14 cellular contexts compared by ENCODE assay signal in the genomic region with DNA sequence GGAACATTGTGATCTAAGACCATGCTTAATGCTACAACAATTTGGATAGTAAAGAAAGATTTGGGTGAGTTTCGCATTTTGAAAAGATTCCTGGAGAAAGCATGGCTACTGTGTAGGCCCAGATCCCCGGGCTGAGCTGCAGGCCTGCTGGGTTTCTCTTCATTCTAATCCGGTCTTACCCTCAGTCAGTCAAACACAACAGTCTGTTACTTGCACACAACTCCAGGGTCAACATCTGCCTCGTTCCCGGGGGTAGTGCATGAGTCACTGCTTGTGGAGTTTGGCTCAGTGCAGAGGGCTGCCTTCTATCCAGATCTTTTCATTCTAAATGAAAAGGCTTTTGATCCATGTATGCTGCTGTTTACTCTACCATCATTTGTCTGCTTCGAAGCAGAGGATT.
DNase-seq lines count a peak whose midpoint lies in the region; ATAC-seq and TF ChIP-seq lines count a peak whose summit lies in the region.
"Had no signal": no experiment of that assay in that cellular context is flagged by ENCODE, and none has a peak within 500 bp of the region (broad histone marks: within the 10 kb centered on the region; RNA-seq: fewer than 3 reads in every experiment).

No MANE protein-coding gene starts in this region.

- no peaks in the 10 kb centered on the region for H3K36me3 Mint-ChIP-seq in progenitor cell of endocrine pancreas (ENCODE audit: insufficient read depth)
- H3K36me3 Mint-ChIP-seq: activated naive CD4-positive, alpha-beta T cell treated with anti-CD3 and anti-CD28 coated beads, Interleukin-2, amount 50 U/mL, for 72 hours; CD14-positive monocyte had no signal

- in situ Hi-C loops in SK-MEL-5 (cut with HindIII; ENCODE audit: low pct_unique_long_range_greater_than_20kb, low sequenced_read_pairs) = no loop called here

- DNase-seq in H4 (ENCODE audit: low spot score) (peak; percentile 9), SK-MEL-5 (ENCODE audit: low read depth, low spot score) (peak; percentile 7), left cardiac atrium (peak; percentile 26), progenitor cell of endocrine pancreas (ENCODE audit: low spot score, unreplicated experiment) (no peak), esophagus muscularis mucosa (ENCODE audit: extremely low spot score) (no peak), upper lobe of right lung (no peak), cortex of kidney (lab: John Stamatoyannopoulos, UW) (no peak)
- DNase-seq: activated CD8-positive, alpha-beta memory T cell treated with anti-CD3 and anti-CD28 coated beads for 24 hours; effector CD8-positive, alpha-beta T cell; NCI-H2107; T1000 had no signal

- 35% methylated on average over 6 of the region's 6 CpGs for WGBS in esophagus muscularis mucosa

- H3K9me3 Mint-ChIP-seq in progenitor cell of endocrine pancreas (ENCODE audit: low read depth) = no peaks in the 10 kb centered on the region
- H3K9me3 Mint-ChIP-seq: activated naive CD4-positive, alpha-beta T cell treated with anti-CD3 and anti-CD28 coated beads, Interleukin-2, amount 50 U/mL, for 72 hours had no signal

- no peaks in the 10 kb centered on the region for H3K27me3 ChIP-seq in esophagus muscularis mucosa
- no peaks in the 10 kb centered on the region for H3K27me3 ChIP-seq in upper lobe of right lung

- no peak for TF ChIP-seq EP300 in esophagus muscularis mucosa (IDR thresholded peaks at IDR 0.05)

- H3K27ac ChIP-seq in esophagus muscularis mucosa (replicated peaks in 1 of 4) = no peak overlapping the region
- no peak overlapping the region for H3K27ac ChIP-seq in upper lobe of right lung

- peak overlapping the region; percentile 67 for H3K27ac Mint-ChIP-seq in progenitor cell of endocrine pancreas
- H3K27ac Mint-ChIP-seq: activated naive CD4-positive, alpha-beta T cell treated with anti-CD3 and anti-CD28 coated beads, Interleukin-2, amount 50 U/mL, for 72 hours; CD14-positive monocyte had no signal

- H3K36me3 ChIP-seq in esophagus muscularis mucosa (no peaks in the 10 kb centered on the region), upper lobe of right lung (no peaks in the 10 kb centered on the region)

- H3K9me3 ChIP-seq in esophagus muscularis mucosa (no peaks in the 10 kb centered on the region), upper lobe of right lung (no peaks in the 10 kb centered on the region)

- H3K4me3 Mint-ChIP-seq in progenitor cell of endocrine pancreas (ENCODE audit: low read depth) = no peak overlapping the region
- H3K4me3 Mint-ChIP-seq: CD14-positive monocyte had no signal

- H3K27me3 Mint-ChIP-seq in progenitor cell of endocrine pancreas = peaks cover 3% of the 10 kb centered on the region

- H3K4me1 ChIP-seq in esophagus muscularis mucosa (no peaks in the 10 kb centered on the region), upper lobe of right lung (no peaks in the 10 kb centered on the region)

- no peak overlapping the region for H3K4me3 ChIP-seq in esophagus muscularis mucosa
- H3K4me3 ChIP-seq in upper lobe of right lung = no peak overlapping the region

- TF ChIP-seq CTCF in progenitor cell of endocrine pancreas (IDR thresholded peaks at IDR 0.05; ENCODE audit: unreplicated experiment) (no peak), esophagus muscularis mucosa (IDR thresholded peaks at IDR 0.05) (no peak), upper lobe of right lung (IDR thresholded peaks at IDR 0.05) (no peak)

- H3K4me1 Mint-ChIP-seq in progenitor cell of endocrine pancreas (ENCODE audit: low read depth) = peaks cover 8% of the 10 kb centered on the region
- H3K4me1 Mint-ChIP-seq: CD14-positive monocyte had no signal

- peak; percentile 68 to 97 for ATAC-seq in left cardiac atrium
- ATAC-seq in HG03460 (IDR thresholded peaks at IDR 0.05; ENCODE audit: unreplicated experiment) = no peak
- ATAC-seq in upper lobe of right lung = no peak
- ATAC-seq: activated naive CD4-positive, alpha-beta T cell treated with anti-CD3 and anti-CD28 coated beads, Interleukin-2, amount 50 U/mL, for 72 hours had no signal

- no peak for TF ChIP-seq POLR2A in esophagus muscularis mucosa (IDR thresholded peaks at IDR 0.05; ENCODE audit: low read depth)

- intact Hi-C loops in left cardiac atrium (cut with DNase I) (no loop called here), esophagus muscularis mucosa (cut with DNase I) (no loop called here), upper lobe of right lung (cut with DNase I) (no loop called here)

Comparison
In these comparisons a context has a peak if more than half of its experiments do, and no peak if none do; other contexts are left out.
1. DNase-seq: peak in H4 (single experiment), SK-MEL-5 (single experiment) and left cardiac atrium (single experiment); none in progenitor cell of endocrine pancreas (single experiment), esophagus muscularis mucosa (single experiment), upper lobe of right lung (single experiment) and cortex of kidney (single experiment).
2. ATAC-seq: peak in left cardiac atrium (2 of 2); none in HG03460 (single experiment) and upper lobe of right lung (single experiment).